ENCODE assay signal across 10 cellular contexts in the genomic region with DNA sequence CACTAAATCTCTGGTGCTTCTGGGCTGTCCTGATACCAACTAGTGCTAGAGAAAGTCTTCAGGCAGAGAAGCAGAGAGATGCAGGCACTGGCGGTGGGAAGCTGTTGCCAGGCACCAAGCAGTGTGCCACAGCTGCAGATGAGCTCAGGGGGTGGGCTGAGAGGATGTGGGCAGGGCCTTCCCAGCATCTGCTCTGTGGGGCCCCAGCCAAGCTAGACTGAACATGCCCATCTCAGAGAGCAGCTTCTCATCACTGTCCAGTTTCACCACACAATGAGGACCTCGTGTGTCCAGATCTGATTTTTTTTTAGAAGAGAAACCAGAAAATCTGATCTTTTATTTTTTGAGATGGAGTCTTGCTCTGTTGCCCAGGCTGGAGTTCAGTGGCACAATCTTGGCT. TPM values are rescaled to one million over a fixed set of nuclear protein-coding genes. Genes with fewer than 3 reads are reported as not detected.
DNase-seq lines count a peak whose midpoint lies in the region; ATAC-seq and TF ChIP-seq lines count a peak whose summit lies in the region.
"Had no signal": no experiment of that assay in that cellular context is flagged by ENCODE, and none has a peak within 500 bp of the region (broad histone marks: within the 10 kb centered on the region; RNA-seq: fewer than 3 reads in every experiment).

No MANE protein-coding gene starts in this region.

- ATAC-seq in CD8-positive, alpha-beta T cell: peak; percentile 55
- ATAC-seq in HG03354 (IDR thresholded peaks at IDR 0.05; ENCODE audit: poor library complexity, severe bottlenecking, unreplicated experiment) (no peak), left colon (no peak)

- H3K9ac ChIP-seq in adipocyte (ENCODE audit: low read length): no peak overlapping the region

- H3K4me3 Mint-ChIP-seq in CD8-positive, alpha-beta T cell: no peak overlapping the region

- peaks cover 11% of the 10 kb centered on the region for H3K36me3 ChIP-seq in CD8-positive, alpha-beta T cell (ENCODE audit: insufficient read depth, low read length)
- H3K36me3 ChIP-seq in adipocyte (ENCODE audit: control insufficient read depth, insufficient read depth, low read length, severe bottlenecking): peaks cover 31% of the 10 kb centered on the region

- no peak overlapping the region for H3K27ac Mint-ChIP-seq in CD8-positive, alpha-beta T cell

- no peak overlapping the region for H3K27ac ChIP-seq in CD8-positive, alpha-beta T cell (ENCODE audit: low read depth, low read length)
- H3K27ac ChIP-seq: epithelial cell of prostate had no signal

- no peak overlapping the region for H3K4me3 ChIP-seq in CD8-positive, alpha-beta T cell (ENCODE audit: low read depth, low read length)
- H3K4me3 ChIP-seq in adipocyte (ENCODE audit: low read length): no peak overlapping the region

- intact Hi-C loops in CD8-positive, alpha-beta T cell (cut with DNase I, micrococcal nuclease): no loop called here
- intact Hi-C loops in left colon (cut with DNase I, micrococcal nuclease): no loop called here

- no peaks in the 10 kb centered on the region for H3K27me3 ChIP-seq in CD8-positive, alpha-beta T cell (ENCODE audit: insufficient read depth, low read length)
- no peaks in the 10 kb centered on the region for H3K27me3 ChIP-seq in adipocyte (replicated peaks; ENCODE audit: control insufficient read depth, insufficient read depth, low read length)

- H3K27me3 Mint-ChIP-seq in CD8-positive, alpha-beta T cell (ENCODE audit: low read depth): no peaks in the 10 kb centered on the region

- TF ChIP-seq CTCF in CD8-positive, alpha-beta T cell (IDR thresholded peaks at IDR 0.05): no peak

- no peaks in the 10 kb centered on the region for H3K9me3 Mint-ChIP-seq in CD8-positive, alpha-beta T cell

- H3K4me1 Mint-ChIP-seq in CD8-positive, alpha-beta T cell (ENCODE audit: low read depth): peaks cover 16% of the 10 kb centered on the region

- H3K36me3 Mint-ChIP-seq in CD8-positive, alpha-beta T cell: peaks cover 44% of the 10 kb centered on the region

- no peaks in the 10 kb centered on the region for H3K4me1 ChIP-seq in CD8-positive, alpha-beta T cell (ENCODE audit: insufficient read depth, low read length)
- no peaks in the 10 kb centered on the region for H3K4me1 ChIP-seq in adipocyte (ENCODE audit: control insufficient read depth, insufficient read depth, low read length)

- H3K9me3 ChIP-seq in CD8-positive, alpha-beta T cell (ENCODE audit: low read length): no peaks in the 10 kb centered on the region
- no peaks in the 10 kb centered on the region for H3K9me3 ChIP-seq in adipocyte (ENCODE audit: control insufficient read depth, low read length)

- POLR2A ChIA-PET in CD8-positive, alpha-beta T cell (lab: Charles Lee): no interaction called here

- CTCF ChIA-PET in CD8-positive, alpha-beta T cell (lab: Charles Lee): interaction anchor here (0.9 to 2.7 kb wide), 3 partner anchors 26 to 32 kb away, joined by 4 to 12 read pairs (median 5); no protein-coding TSS in a partner anchor

- DNase-seq in CD8-positive, alpha-beta T cell: no peak
- DNase-seq in HT1080 (ENCODE audit: low read depth): peak; percentile 40
- peak; percentile 53 for DNase-seq in adipocyte (ENCODE audit: low read depth)
- DNase-seq in midbrain (lab: John Stamatoyannopoulos, UW): peak; percentile 87
- DNase-seq in GOT3 (lab: John Stamatoyannopoulos, UW): no peak
- no peak for DNase-seq in DMS153 (lab: John Stamatoyannopoulos, UW)
- no peak for DNase-seq in left colon
- DNase-seq: NCI-H1930 had no signal

RNA-seq across cellular contexts. Expression of a gene that starts 17.1 kb away (rescaled TPM):
- total RNA-seq in CD8-positive, alpha-beta T cell: 10 to 100 TPM; 13.3 to 13.4 TPM
- total RNA-seq in HT1080 (2014; rRNA removed; shearing (Covaris generic)): 5.9 and 7.0 TPM in 2 replicates
- polyA plus RNA-seq in HT1080 (2015; cell fraction: cytosol; rRNA removed): 15.5 and 17.2 TPM in 2 replicates
- 9.8 and 11.3 TPM in 2 replicates for polyA plus RNA-seq in HT1080 (2015; cell fraction: nucleus; rRNA removed)
- 10 to 100 TPM; 31.7 to 36.6 TPM for total RNA-seq in left colon

RNA-seq across cellular contexts. Expression of a gene that starts 21.5 kb away (rescaled TPM):
- 10 to 100 TPM; 16.6 to 18.6 TPM for total RNA-seq in CD8-positive, alpha-beta T cell
- total RNA-seq in HT1080 (2014; rRNA removed; shearing (Covaris generic)): 2.5 and 2.9 TPM in 2 replicates
- polyA plus RNA-seq in HT1080 (2015; cell fraction: cytosol; rRNA removed): 0.72 and 0.78 TPM in 2 replicates
- 1.6 and 1.8 TPM in 2 replicates for polyA plus RNA-seq in HT1080 (2015; cell fraction: nucleus; rRNA removed)
- 1 to 10 TPM in 1 of 2 donors, under 1 TPM in 1; 0.89 to 1.9 TPM for total RNA-seq in left colon

RNA-seq across cellular contexts. Expression of a gene that starts 25.5 kb away (rescaled TPM):
- 1 to 10 TPM in 1 of 2 experiments, under 1 TPM in 1; 0.90 to 1.4 TPM for total RNA-seq in CD8-positive, alpha-beta T cell
- total RNA-seq in HT1080 (2014; rRNA removed; shearing (Covaris generic)): not detected in 2 replicates
- polyA plus RNA-seq in HT1080 (2015; cell fraction: cytosol; rRNA removed): 0.25 TPM in 1 of 2 replicates, not detected in the other
- 0.77 and 0.80 TPM in 2 replicates for polyA plus RNA-seq in HT1080 (2015; cell fraction: nucleus; rRNA removed)
- total RNA-seq in left colon: under 1 TPM in 1 of 2 donors, not detected in 1; 0.67 TPM

RNA-seq across cellular contexts. Expression of a gene that starts 26.5 kb away (rescaled TPM):
- 10 to 100 TPM; 82.0 to 83.9 TPM for total RNA-seq in CD8-positive, alpha-beta T cell
- total RNA-seq in HT1080 (2014; rRNA removed; shearing (Covaris generic)): 62.2 and 72.3 TPM in 2 replicates
- 25.5 and 35.6 TPM in 2 replicates for polyA plus RNA-seq in HT1080 (2015; cell fraction: cytosol; rRNA removed)
- polyA plus RNA-seq in HT1080 (2015; cell fraction: nucleus; rRNA removed): 12.7 and 14.1 TPM in 2 replicates
- 100 to 1,000 TPM; 114 to 164 TPM for total RNA-seq in left colon

RNA-seq across cellular contexts. Expression of a gene that starts 33.8 kb away (rescaled TPM):
- 1 to 10 TPM; 3.3 to 5.8 TPM for total RNA-seq in CD8-positive, alpha-beta T cell
- total RNA-seq in HT1080 (2014; rRNA removed; shearing (Covaris generic)): 3.3 and 3.5 TPM in 2 replicates
- 2.7 and 3.6 TPM in 2 replicates for polyA plus RNA-seq in HT1080 (2015; cell fraction: cytosol; rRNA removed)
- 44.3 and 44.6 TPM in 2 replicates for polyA plus RNA-seq in HT1080 (2015; cell fraction: nucleus; rRNA removed)
- 1 to 10 TPM; 2.3 to 5.0 TPM for total RNA-seq in left colon

Comparison
In these comparisons a context has a peak if more than half of its experiments do, and no peak if none do; other contexts are left out.
1. DNase-seq: peak in HT1080 (single experiment), adipocyte (single experiment) and midbrain (single experiment); none in CD8-positive, alpha-beta T cell (0 of 7), GOT3 (single experiment), DMS153 (single experiment) and left colon (0 of 2).